Comparison of ENCODE assay signal across 20 cellular contexts in genomic region chr16:87453326-87453725, GRCh38.
"Had no signal": no experiment of that assay in that cellular context is flagged by ENCODE, and none has a peak within 500 bp of the region (broad histone marks: within the 10 kb centered on the region; RNA-seq: fewer than 3 reads in every experiment).

No MANE protein-coding gene starts in this region.

- H3K27me3 Mint-ChIP-seq: central memory CD8-positive, alpha-beta T cell; naive thymus-derived CD4-positive, alpha-beta T cell had no signal

- ATAC-seq: gastrocnemius medialis; left cardiac atrium; naive thymus-derived CD4-positive, alpha-beta T cell; psoas muscle; sciatic nerve had no signal

- H3K4me3 ChIP-seq: esophagus muscularis mucosa, gastrocnemius medialis, left ventricle myocardium inferior, lung, psoas muscle, stomach, thoracic aorta, transverse colon had no signal

- DNase-seq: effector memory CD4-positive, alpha-beta T cell; gastrocnemius medialis; kidney; left cardiac atrium; left ventricle myocardium inferior; mesendoderm; naive thymus-derived CD4-positive, alpha-beta T cell; psoas muscle; retina; stimulated activated naive CD4-positive, alpha-beta T cell; stomach; substantia nigra; transverse colon had no signal

- H3K9me3 Mint-ChIP-seq: central memory CD8-positive, alpha-beta T cell; naive thymus-derived CD4-positive, alpha-beta T cell had no signal

- H3K27ac ChIP-seq: epithelial cell of prostate, esophagus muscularis mucosa, gastrocnemius medialis, left ventricle myocardium inferior, neutrophil, psoas muscle, stomach, thoracic aorta, transverse colon had no signal

- FAIRE-seq: kidney had no signal

- H3K4me3 Mint-ChIP-seq: central memory CD8-positive, alpha-beta T cell; naive thymus-derived CD4-positive, alpha-beta T cell had no signal

- H3K27me3 ChIP-seq: esophagus muscularis mucosa, gastrocnemius medialis, neutrophil, stomach, transverse colon had no signal

- H3K9me3 ChIP-seq: esophagus muscularis mucosa, gastrocnemius medialis, left ventricle myocardium inferior, neutrophil, psoas muscle, stomach, thoracic aorta, transverse colon had no signal

- H3K4me1 Mint-ChIP-seq: central memory CD8-positive, alpha-beta T cell had no signal
